In genomic region chr17:81640011-81640410, GRCh38 we compare ENCODE assay signal across 23 cellular contexts. TPM values are rescaled to one million over a fixed set of nuclear protein-coding genes. Genes with fewer than 3 reads are reported as not detected.
"Had no signal": no experiment of that assay in that cellular context is flagged by ENCODE, and none has a peak within 500 bp of the region (broad histone marks: within the 10 kb centered on the region; RNA-seq: fewer than 3 reads in every experiment).

No MANE protein-coding gene starts in this region.

- ATAC-seq: Panc1, PC-3, Right ventricle myocardium inferior, SK-N-SH treated with all-trans-retinoic acid at 6 μM for 48 hours had no signal

- H3K9me3 Mint-ChIP-seq: IgD-negative memory B cell had no signal

- H3K27me3 ChIP-seq: MG63, SJCRH30 had no signal

- H3K4me1 ChIP-seq: SJCRH30 had no signal

- DNase-seq: KBM-7, MG63, NCI-H1092, NCI-H1105 treated with DMSO at 0.1 percent for 48 hours, NCI-H1417 treated with DMSO at 0.1 percent for 48 hours, NCI-H146, NCI-H1694 treated with DMSO at 0.1 percent for 48 hours, NCI-H1930, NCI-H2081, NCI-H2107, NCI-H2227 treated with DMSO at 0.1 percent for 48 hours, NCI-H510A, NCI-H524 treated with DMSO at 0.1 percent for 48 hours, NCI-H69, NCI-H774, PC-3, SHP77 treated with DMSO at 0.1 percent for 48 hours, SJCRH30 had no signal

- H3K27ac ChIP-seq: SJCRH30 had no signal

- H3K9me3 ChIP-seq: MG63, SJCRH30 had no signal

- H3K4me3 ChIP-seq: MG63, SJCRH30 had no signal

- H3K27me3 Mint-ChIP-seq: IgD-negative memory B cell had no signal

RNA-seq across cellular contexts. Expression of gene PDE6G, which starts 16.3 kb away (rescaled TPM):
- total RNA-seq: LHCN-M2, PC-3, Right ventricle myocardium inferior had no signal
